ENCODE assay signal across 1 cellular context in the genomic region with DNA sequence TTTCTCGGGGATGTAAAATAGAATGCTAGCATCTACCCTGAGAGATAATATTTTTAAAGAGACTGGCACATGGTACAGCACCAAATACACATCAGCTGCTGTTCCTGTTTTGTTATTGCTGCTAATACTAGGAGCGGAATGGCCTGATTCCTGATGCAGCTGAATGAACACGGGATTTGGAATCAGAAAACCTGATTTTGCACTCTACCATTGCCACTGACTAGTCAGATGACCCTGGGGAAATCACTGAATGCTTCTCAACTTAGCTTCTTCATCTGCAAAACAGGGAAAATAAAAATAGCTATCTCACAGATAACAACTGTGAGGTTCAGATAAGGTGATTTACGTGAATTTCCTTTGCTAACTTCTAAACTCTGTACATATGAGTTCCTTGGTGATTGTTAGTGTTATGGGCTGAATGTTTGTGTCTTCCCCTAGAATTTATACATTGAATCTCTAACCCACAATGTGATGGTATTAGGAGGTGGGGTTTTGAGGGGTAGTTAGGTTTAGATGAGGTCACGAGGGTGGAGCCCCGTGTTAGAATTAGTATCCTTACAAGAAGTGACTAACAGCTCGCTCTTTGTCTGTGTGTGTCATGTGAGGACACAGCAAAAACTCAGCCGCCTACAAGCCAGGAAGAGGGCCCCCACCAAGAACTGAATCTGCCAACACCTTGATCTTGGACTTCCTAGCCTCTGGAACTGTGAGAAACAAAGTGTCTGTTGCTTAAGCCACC.
TF ChIP-seq lines count a peak whose summit lies in the region.

No MANE protein-coding gene starts in this region.

TF ChIP-seq in HepG2, 621 proteins besides CTCF, POLR2A, EP300 and RAD21:
- TF ChIP-seq ZNF101 (CRISPR knock-in tag; IDR thresholded peaks at IDR 0.05; ENCODE audit: borderline replicate concordance, low read depth): no peak
- no peak for TF ChIP-seq FOXC1 (CRISPR knock-in tag; IDR thresholded peaks at IDR 0.05; ENCODE audit: borderline replicate concordance)
- TF ChIP-seq HMGA1 (CRISPR knock-in tag; conservative IDR thresholded peaks at IDR 0.05): no peak
- TF ChIP-seq, protein P1, sequence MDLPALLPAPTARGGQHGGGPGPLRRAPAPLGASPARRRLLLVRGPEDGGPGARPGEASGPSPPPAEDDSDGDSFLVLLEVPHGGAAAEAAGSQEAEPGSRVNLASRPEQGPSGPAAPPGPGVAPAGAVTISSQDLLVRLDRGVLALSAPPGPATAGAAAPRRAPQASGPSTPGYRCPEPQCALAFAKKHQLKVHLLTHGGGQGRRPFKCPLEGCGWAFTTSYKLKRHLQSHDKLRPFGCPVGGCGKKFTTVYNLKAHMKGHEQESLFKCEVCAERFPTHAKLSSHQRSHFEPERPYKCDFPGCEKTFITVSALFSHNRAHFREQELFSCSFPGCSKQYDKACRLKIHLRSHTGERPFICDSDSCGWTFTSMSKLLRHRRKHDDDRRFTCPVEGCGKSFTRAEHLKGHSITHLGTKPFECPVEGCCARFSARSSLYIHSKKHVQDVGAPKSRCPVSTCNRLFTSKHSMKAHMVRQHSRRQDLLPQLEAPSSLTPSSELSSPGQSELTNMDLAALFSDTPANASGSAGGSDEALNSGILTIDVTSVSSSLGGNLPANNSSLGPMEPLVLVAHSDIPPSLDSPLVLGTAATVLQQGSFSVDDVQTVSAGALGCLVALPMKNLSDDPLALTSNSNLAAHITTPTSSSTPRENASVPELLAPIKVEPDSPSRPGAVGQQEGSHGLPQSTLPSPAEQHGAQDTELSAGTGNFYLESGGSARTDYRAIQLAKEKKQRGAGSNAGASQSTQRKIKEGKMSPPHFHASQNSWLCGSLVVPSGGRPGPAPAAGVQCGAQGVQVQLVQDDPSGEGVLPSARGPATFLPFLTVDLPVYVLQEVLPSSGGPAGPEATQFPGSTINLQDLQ (CRISPR knock-in tag; IDR thresholded peaks at IDR 0.05): no peak
- TF ChIP-seq ADNP (CRISPR knock-in tag; IDR thresholded peaks at IDR 0.05): no peak
- TF ChIP-seq ZBTB7B (CRISPR knock-in tag; IDR thresholded peaks at IDR 0.05): no peak
- TF ChIP-seq ZNF589 (CRISPR knock-in tag; conservative IDR thresholded peaks at IDR 0.05): no peak
- TF ChIP-seq ZNF800 (CRISPR knock-in tag; IDR thresholded peaks at IDR 0.05): no peak
- TF ChIP-seq, protein P2, sequence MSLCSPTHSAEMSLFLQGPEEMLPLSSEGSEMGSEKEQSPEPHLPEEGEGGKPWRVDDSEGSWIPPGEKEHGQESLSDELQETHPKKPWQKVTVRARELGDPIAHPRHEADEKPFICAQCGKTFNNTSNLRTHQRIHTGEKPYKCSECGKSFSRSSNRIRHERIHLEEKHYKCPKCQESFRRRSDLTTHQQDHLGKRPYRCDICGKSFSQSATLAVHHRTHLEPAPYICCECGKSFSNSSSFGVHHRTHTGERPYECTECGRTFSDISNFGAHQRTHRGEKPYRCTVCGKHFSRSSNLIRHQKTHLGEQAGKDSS (CRISPR knock-in tag; IDR thresholded peaks at IDR 0.05; ENCODE audit: borderline replicate concordance, low read depth): no peak
